8 cellular contexts compared by ENCODE assay signal in genomic region chr9:83622433-83622813, GRCh38. TPM values are rescaled to one million over a fixed set of nuclear protein-coding genes. Genes with fewer than 3 reads are reported as not detected.
A peak's percentile ranks its signal among the peaks of the same experiment; 100 is the strongest.
DNase-seq lines count a peak whose midpoint lies in the region; ATAC-seq, FAIRE-seq and TF ChIP-seq lines count a peak whose summit lies in the region.

No MANE protein-coding gene starts in this region.

- peak overlapping the region; percentile 75 for H4K91ac ChIP-seq in trophoblast cell (ENCODE audit: low read depth, low read length)

- intact Hi-C loops in endothelial cell of umbilical vein (cut with micrococcal nuclease), result loop anchor here (2.0 to 5.0 kb wide), 2 partner anchors 298 to 640 kb away; partner anchors contain the start of gene KIF27

- TF ChIP-seq POLR2A in endothelial cell of umbilical vein (IDR thresholded peaks at IDR 0.05; ENCODE audit: low read depth, low read length), result no peak

- WGBS in SK-N-SH (ENCODE audit: low lambda C conversion rate), result 59% methylated on average over 10 of the region's 10 CpGs
- WGBS in trophoblast cell (ENCODE audit: extremely low coverage, insufficient coverage, insufficient read length), result no CpG with 5 or more reads among the region's 10 CpGs

- H3K27me3 ChIP-seq in SK-N-SH (ENCODE audit: insufficient read depth) (no peaks in the 10 kb centered on the region), OCI-LY1 (ENCODE audit: insufficient read depth, low read length) (no peaks in the 10 kb centered on the region), endothelial cell of umbilical vein (ENCODE audit: control insufficient read depth in 2 of 2, insufficient read depth in 2 of 2, low read length in 2 of 2) (peaks cover 1 to 3% of the 10 kb centered on the region in 2 experiments), trophoblast cell (ENCODE audit: insufficient read depth, low read length) (no peaks in the 10 kb centered on the region)

- H2AFZ ChIP-seq in SK-N-SH (ENCODE audit: low read depth), result peak overlapping the region; percentile 85
- H2AFZ ChIP-seq in OCI-LY1 (ENCODE audit: low read length), result peak overlapping the region; percentile 64; the same call in 1 of the 2 replicates
- peak overlapping the region; percentile 61 for H2AFZ ChIP-seq in endothelial cell of umbilical vein (ENCODE audit: low read depth, low read length)
- H2AFZ ChIP-seq in trophoblast cell (ENCODE audit: insufficient read depth, low read length, poor library complexity), result peak overlapping the region; percentile 99

- H3K36me3 ChIP-seq in SK-N-SH (replicated peaks in 1 of 2; ENCODE audit: control insufficient read depth in 1 of 2, insufficient read depth in 2 of 2, low read length in 1 of 2), result peaks cover 6 to 8% of the 10 kb centered on the region in 2 experiments
- 0 out of 2 replicates have a peak, but pooled peaks cover 3% of the 10 kb centered on the region for H3K36me3 ChIP-seq in OCI-LY1 (ENCODE audit: insufficient read depth, low read length)
- H3K36me3 ChIP-seq in endothelial cell of umbilical vein (ENCODE audit: control insufficient read depth in 2 of 2, extremely low read depth in 1 of 2, insufficient read depth in 2 of 2, low read length in 2 of 2), result no peaks in the 10 kb centered on the region
- no peaks in the 10 kb centered on the region for H3K36me3 ChIP-seq in trophoblast cell (ENCODE audit: control insufficient read depth in 1 of 2, insufficient read depth in 2 of 2, low read length in 2 of 2)

- BruUV-seq in endothelial cell of umbilical vein (replicated peaks; lab: Mats Ljungman, UMichigan), result no TSS peak

- no peak for TF ChIP-seq EP300 in SK-N-SH (IDR thresholded peaks at IDR 0.05; ENCODE audit: borderline replicate concordance in 1 of 2, low read depth in 1 of 2, low read length in 1 of 2)

- peaks cover 9% of the 10 kb centered on the region for H3K79me1 ChIP-seq in trophoblast cell (ENCODE audit: low read length)

- H2AK5ac ChIP-seq in trophoblast cell (ENCODE audit: low read length), result peak overlapping the region; percentile 66

- H2BK12ac ChIP-seq in trophoblast cell (ENCODE audit: low read length), result no peak overlapping the region

- ATAC-seq in SK-N-SH treated with all-trans-retinoic acid at 6 μM for 48 hours, result no peak
- ATAC-seq in HG03439 (IDR thresholded peaks at IDR 0.05; ENCODE audit: unreplicated experiment), result no peak

- no peaks in the 10 kb centered on the region for H4K20me1 ChIP-seq in SK-N-SH (ENCODE audit: insufficient read depth)
- H4K20me1 ChIP-seq in OCI-LY1 (ENCODE audit: insufficient read depth, low read length), result no peaks in the 10 kb centered on the region
- H4K20me1 ChIP-seq in endothelial cell of umbilical vein (replicated peaks; ENCODE audit: control insufficient read depth, extremely low read depth, insufficient read depth, low read length), result no peaks in the 10 kb centered on the region

- no peak for TF ChIP-seq RAD21 in SK-N-SH (IDR thresholded peaks at IDR 0.05; ENCODE audit: low read length)

- CTCF ChIA-PET in SK-N-SH (lab: Yijun Ruan, JAX) (interaction anchor here (0.7 to 4.5 kb wide), 2 partner anchors 27 to 288 kb away, joined by 3 to 16 read pairs; no protein-coding TSS in a partner anchor), endothelial cell of umbilical vein (lab: Charles Lee) (interaction anchor here (1.0 to 3.8 kb wide), 4 partner anchors 15 to 403 kb away, joined by 3 to 101 read pairs (median 4); no protein-coding TSS in a partner anchor)

- no peak for TF ChIP-seq CTCF in SK-N-SH (IDR thresholded peaks at IDR 0.05)
- TF ChIP-seq CTCF in OCI-LY1 (IDR thresholded peaks at IDR 0.05; ENCODE audit: low read length), result no peak
- no peak for TF ChIP-seq CTCF in endothelial cell of umbilical vein (IDR thresholded peaks at IDR 0.05; ENCODE audit: extremely low read depth in 1 of 2, insufficient read depth in 1 of 2, low read depth in 1 of 2, low read length in 2 of 2)

- H3K4me3 ChIP-seq in SK-N-SH (ENCODE audit: low read depth in 2 of 2, low read length in 1 of 2) (peak overlapping the region; percentile 69 to 80), OCI-LY1 (ENCODE audit: low read depth, low read length, poor library complexity, severe bottlenecking) (peak overlapping the region; percentile 83), endothelial cell of umbilical vein (replicated peaks in 1 of 3; ENCODE audit: insufficient read depth in 1 of 3, low read depth in 1 of 3, low read length in 3 of 3) (peak overlapping the region; percentile 71 to 83 (median 81)), trophoblast cell (ENCODE audit: low read depth, low read length) (peak overlapping the region; percentile 87)

- peak; percentile 21 for DNase-seq in SK-N-SH
- DNase-seq in endothelial cell of umbilical vein (ENCODE audit: low read depth, low spot score), result no peak
- peak in 1 of 2 donors; percentile 13 for DNase-seq in trophoblast cell
- DNase-seq in activated CD4-positive, alpha-beta T cell treated with anti-CD3 and anti-CD28 coated beads for 1 hour, result no peak
- DNase-seq in activated CD4-positive, alpha-beta T cell treated with anti-CD3 and anti-CD28 coated beads, Interleukin-2, amount 50 U/mL, for 48 hours, result no peak

- peak overlapping the region; percentile 90 for H3K9ac ChIP-seq in SK-N-SH
- peak overlapping the region; percentile 81 for H3K9ac ChIP-seq in OCI-LY1 (ENCODE audit: low read length)
- H3K9ac ChIP-seq in endothelial cell of umbilical vein (replicated peaks; ENCODE audit: extremely low read depth, insufficient read depth, low read length), result peak overlapping the region; percentile 89
- H3K9ac ChIP-seq in trophoblast cell (ENCODE audit: low read length), result no peak overlapping the region

- H2BK5ac ChIP-seq in trophoblast cell (ENCODE audit: low read depth, low read length, poor library complexity), result no peak overlapping the region

- H3K9me3 ChIP-seq in SK-N-SH (no peaks in the 10 kb centered on the region), OCI-LY1 (ENCODE audit: low read length) (no peaks in the 10 kb centered on the region), endothelial cell of umbilical vein (replicated peaks; ENCODE audit: control insufficient read depth, insufficient read depth, low read length) (no peaks in the 10 kb centered on the region), trophoblast cell (ENCODE audit: insufficient read depth, low read depth, low read length) (no peaks in the 10 kb centered on the region)

- no peak overlapping the region for H2BK120ac ChIP-seq in trophoblast cell (ENCODE audit: insufficient read depth, low read length, poor library complexity)

- POLR2A ChIA-PET in SK-N-SH (lab: Yijun Ruan, JAX), result interaction anchor here (0.8 to 2.4 kb wide), 6 partner anchors 10 to 295 kb away, joined by 3 to 11 read pairs (median 5); partner anchors contain the start of gene UBQLN1
- POLR2A ChIA-PET in endothelial cell of umbilical vein (lab: Charles Lee), result no interaction called here

- H3F3A ChIP-seq in SK-N-SH (replicated peaks; ENCODE audit: insufficient read depth) (peaks cover 3% of the 10 kb centered on the region), OCI-LY1 (ENCODE audit: insufficient read depth, low read length) (no peaks in the 10 kb centered on the region)

- H3K9me1 ChIP-seq in endothelial cell of umbilical vein (replicated peaks; ENCODE audit: control insufficient read depth, extremely low read depth, insufficient read depth, low read length), result no peaks in the 10 kb centered on the region

- H4K8ac ChIP-seq in trophoblast cell (ENCODE audit: low read depth, low read length), result peak overlapping the region; percentile 98

- H3K4me1 ChIP-seq in SK-N-SH (ENCODE audit: control insufficient read depth in 1 of 2, insufficient read depth in 2 of 2, low read depth in 1 of 2, low read length in 1 of 2), result peaks cover 0 to 16% of the 10 kb centered on the region in 2 experiments; a peak in 2 of 4 replicates
- H3K4me1 ChIP-seq in OCI-LY1 (ENCODE audit: insufficient read depth, low read length, severe bottlenecking), result peaks cover 21% of the 10 kb centered on the region
- H3K4me1 ChIP-seq in endothelial cell of umbilical vein (ENCODE audit: control insufficient read depth, extremely low read depth, insufficient read depth, low read length), result peaks cover 10% of the 10 kb centered on the region
- peaks cover 0 to 4% of the 10 kb centered on the region in 2 experiments for H3K4me1 ChIP-seq in trophoblast cell (ENCODE audit: control insufficient read depth in 1 of 2, insufficient read depth in 2 of 2, low read length in 2 of 2)

- no peaks in the 10 kb centered on the region for H3K9me2 ChIP-seq in SK-N-SH
- no peaks in the 10 kb centered on the region for H3K9me2 ChIP-seq in OCI-LY1 (ENCODE audit: low read depth, low read length)

- H3K79me2 ChIP-seq in SK-N-SH (ENCODE audit: insufficient read depth) (no peaks in the 10 kb centered on the region), OCI-LY1 (ENCODE audit: insufficient read depth, low read length) (no peaks in the 10 kb centered on the region), endothelial cell of umbilical vein (ENCODE audit: control insufficient read depth, insufficient read depth, low read length) (no peaks in the 10 kb centered on the region), trophoblast cell (ENCODE audit: control insufficient read depth, insufficient read depth, low read length, poor library complexity) (peaks cover 8% of the 10 kb centered on the region)

- no peak overlapping the region for H3K4ac ChIP-seq in trophoblast cell (ENCODE audit: low read depth, low read length)

- peak overlapping the region; percentile 94 for H3K4me2 ChIP-seq in SK-N-SH
- peak overlapping the region; percentile 76 for H3K4me2 ChIP-seq in OCI-LY1 (ENCODE audit: low read length)
- peak overlapping the region; percentile 79 for H3K4me2 ChIP-seq in endothelial cell of umbilical vein (ENCODE audit: insufficient read depth, low read length)
- peak overlapping the region; percentile 71 for H3K4me2 ChIP-seq in trophoblast cell (ENCODE audit: low read length)

- dilution Hi-C loops in endothelial cell of umbilical vein (cut with MboI; ENCODE audit: extremely low pct_ligation_motif_present, low sequenced_read_pairs), result no loop called here

- no peak overlapping the region for H3K23ac ChIP-seq in trophoblast cell (ENCODE audit: low read length)

- no peak overlapping the region for H3K18ac ChIP-seq in trophoblast cell (ENCODE audit: low read length)

- no peak for FAIRE-seq in endothelial cell of umbilical vein (lab: Jason Lieb, UNC)

- no peak overlapping the region for H3K14ac ChIP-seq in trophoblast cell (ENCODE audit: low read length)

- peak overlapping the region; percentile 55 to 93; a peak in 3 of 4 replicates for H3K27ac ChIP-seq in SK-N-SH (ENCODE audit: low read depth in 2 of 2, low read length in 1 of 2)
- no peak overlapping the region for H3K27ac ChIP-seq in OCI-LY1 (ENCODE audit: low read depth, low read length, poor library complexity, severe bottlenecking)
- H3K27ac ChIP-seq in endothelial cell of umbilical vein (ENCODE audit: insufficient read depth, low read depth, low read length), result peak overlapping the region; percentile 68
- no peak overlapping the region for H3K27ac ChIP-seq in trophoblast cell (ENCODE audit: low read depth, low read length)

- H4K12ac ChIP-seq in trophoblast cell (ENCODE audit: low read depth, low read length), result no peak overlapping the region

RNA-seq across cellular contexts. Expression of gene IDNK, which starts 0.5 kb away (rescaled TPM):
- 4.2 and 4.9 TPM in 2 replicates for polyA plus RNA-seq in SK-N-SH (2012; rRNA removed)
- polyA plus RNA-seq in SK-N-SH (2012; cell fraction: cytosol; rRNA removed), result 6.0 and 6.4 TPM in 2 replicates
- polyA plus RNA-seq in SK-N-SH (2012; cell fraction: nucleus; rRNA removed), result 4.3 and 5.0 TPM in 2 replicates
- 3.4 and 4.5 TPM in 2 replicates for total RNA-seq in endothelial cell of umbilical vein
- polyA plus RNA-seq in endothelial cell of umbilical vein, result 2.4 and 2.7 TPM in 2 replicates
- 4.4 and 4.6 TPM in 2 replicates for polyA plus RNA-seq in endothelial cell of umbilical vein (2011; cell fraction: cytosol; rRNA removed)
- 3.9 and 4.0 TPM in 2 replicates for polyA plus RNA-seq in endothelial cell of umbilical vein (2011; cell fraction: nucleus; rRNA removed)
- 4.4 and 4.6 TPM in 2 replicates for polyA plus RNA-seq in endothelial cell of umbilical vein (2012)
- polyA minus RNA-seq in endothelial cell of umbilical vein, result 0.45 and 0.49 TPM in 2 replicates
- polyA minus RNA-seq in endothelial cell of umbilical vein (2011; cell fraction: cytosol; rRNA and poly(A)+ RNA removed), result 1.3 TPM
- 0.87 and 1.2 TPM in 2 replicates for polyA minus RNA-seq in endothelial cell of umbilical vein (2011; cell fraction: nucleus; rRNA and poly(A)+ RNA removed)
- polyA plus RNA-seq in trophoblast cell (2013), result 1.1 and 1.5 TPM in 2 replicates

Comparison
In these comparisons a context has a peak if more than half of its experiments do, and no peak if none do; other contexts are left out.
1. H3K27ac ChIP-seq: peak in SK-N-SH (2 of 2) and endothelial cell of umbilical vein (single experiment); none in OCI-LY1 (single experiment) and trophoblast cell (single experiment).
2. Peak in every context shown above with its lines, with median percentiles within 50 percentile points of each other: H2AFZ ChIP-seq, H3K4me2 ChIP-seq and H3K4me3 ChIP-seq.